1 cellular context compared by ENCODE assay signal in genomic region chr22:32808038-32808445, GRCh38.
TF ChIP-seq lines count a peak whose summit lies in the region.

No MANE protein-coding gene starts in this region.

TF ChIP-seq in HepG2, 621 proteins besides CTCF, POLR2A, EP300 and RAD21 (continues in another document):
- no peak for TF ChIP-seq MTERF4 (CRISPR knock-in tag; IDR thresholded peaks at IDR 0.05)
- TF ChIP-seq SNAPC4 (CRISPR knock-in tag; IDR thresholded peaks at IDR 0.05), result no peak
- TF ChIP-seq ZNF619 (CRISPR knock-in tag; IDR thresholded peaks at IDR 0.05), result no peak
- no peak for TF ChIP-seq ZNF720 (CRISPR knock-in tag; IDR thresholded peaks at IDR 0.05)
- TF ChIP-seq ELK4 (CRISPR knock-in tag; IDR thresholded peaks at IDR 0.05; ENCODE audit: borderline replicate concordance), result no peak
- 0 out of 2 replicates have a peak, but pooled peaks have one; percentile 9 for TF ChIP-seq SMC3 (IDR thresholded peaks at IDR 0.05; ENCODE audit: low read length)
- no peak for TF ChIP-seq ZNF710 (CRISPR knock-in tag; IDR thresholded peaks at IDR 0.05; ENCODE audit: borderline replicate concordance)
- TF ChIP-seq ETV6 (CRISPR knock-in tag; conservative IDR thresholded peaks at IDR 0.05), result no peak
- no peak for TF ChIP-seq GABPB1 (CRISPR knock-in tag; IDR thresholded peaks at IDR 0.05)
- no peak for TF ChIP-seq CC2D1A (CRISPR knock-in tag; IDR thresholded peaks at IDR 0.05)
- no peak for TF ChIP-seq NFE2L1 (CRISPR knock-in tag; IDR thresholded peaks at IDR 0.05; ENCODE audit: borderline replicate concordance)
- TF ChIP-seq UBTF (CRISPR knock-in tag; IDR thresholded peaks at IDR 0.05), result no peak
- no peak for TF ChIP-seq FOSL1 (CRISPR knock-in tag; IDR thresholded peaks at IDR 0.05; ENCODE audit: borderline replicate concordance)
- TF ChIP-seq AGO1 (IDR thresholded peaks at IDR 0.05; ENCODE audit: low read depth, low read length, poor library complexity, severe bottlenecking), result no peak
- TF ChIP-seq POLR2AphosphoS2 (IDR thresholded peaks at IDR 0.05; ENCODE audit: low read depth, low read length), result no peak
- TF ChIP-seq SNAPC5 (CRISPR knock-in tag; IDR thresholded peaks at IDR 0.05; ENCODE audit: borderline replicate concordance), result no peak
- TF ChIP-seq ATF7-NPFF (CRISPR knock-in tag; IDR thresholded peaks at IDR 0.05; ENCODE audit: low read depth), result no peak
- TF ChIP-seq SMARCC2 (IDR thresholded peaks at IDR 0.05), result no peak
- peak; percentile 44 for TF ChIP-seq ASH2L (IDR thresholded peaks at IDR 0.05; ENCODE audit: insufficient read length, low read depth, low read length)
- no peak for TF ChIP-seq U2AF1 (optimal IDR thresholded peaks at IDR 0.05; ENCODE audit: low read depth, low read length)
- no peak for TF ChIP-seq MTF1 (CRISPR knock-in tag; IDR thresholded peaks at IDR 0.05)
- TF ChIP-seq ZNF589 (CRISPR knock-in tag; conservative IDR thresholded peaks at IDR 0.05), result no peak
- no peak for TF ChIP-seq SALL2 (CRISPR knock-in tag; IDR thresholded peaks at IDR 0.05)
- TF ChIP-seq NR2F1 (CRISPR knock-in tag; IDR thresholded peaks at IDR 0.05), result peak; percentile 75 to 86; a peak in 3 of 4 replicates
- TF ChIP-seq ZNF138 (CRISPR knock-in tag; IDR thresholded peaks at IDR 0.05; ENCODE audit: low read depth), result no peak
- TF ChIP-seq CENPT (CRISPR knock-in tag; IDR thresholded peaks at IDR 0.05; ENCODE audit: low read depth), result no peak
- no peak for TF ChIP-seq REL (CRISPR knock-in tag; conservative IDR thresholded peaks at IDR 0.05)
- no peak; the same call in 1 of the 2 replicates for TF ChIP-seq ZNF441 (CRISPR knock-in tag; IDR thresholded peaks at IDR 0.05; ENCODE audit: borderline replicate concordance)
- no peak for TF ChIP-seq ZBTB37 (CRISPR knock-in tag; IDR thresholded peaks at IDR 0.05)
- no peak for TF ChIP-seq MTF2 (CRISPR knock-in tag; IDR thresholded peaks at IDR 0.05; ENCODE audit: borderline replicate concordance)
- TF ChIP-seq PAWR (CRISPR knock-in tag; IDR thresholded peaks at IDR 0.05; ENCODE audit: borderline replicate concordance), result no peak
- TF ChIP-seq THRA (CRISPR knock-in tag; IDR thresholded peaks at IDR 0.05; ENCODE audit: borderline replicate concordance), result no peak
- TF ChIP-seq ZBTB14 (CRISPR knock-in tag; IDR thresholded peaks at IDR 0.05), result no peak
- peak; percentile 62 for TF ChIP-seq RXRB (CRISPR knock-in tag; IDR thresholded peaks at IDR 0.05; ENCODE audit: borderline replicate concordance)
- TF ChIP-seq ZNF724P (CRISPR knock-in tag; IDR thresholded peaks at IDR 0.05; ENCODE audit: borderline replicate concordance), result no peak
- no peak for TF ChIP-seq BRD4 (CRISPR knock-in tag; IDR thresholded peaks at IDR 0.05)
- TF ChIP-seq FOXO1 (CRISPR knock-in tag; IDR thresholded peaks at IDR 0.05), result peak; percentile 69; the same call in 1 of the 2 replicates
- no peak for TF ChIP-seq ZSCAN29 (CRISPR knock-in tag; conservative IDR thresholded peaks at IDR 0.05)
- TF ChIP-seq ZNF207 (IDR thresholded peaks at IDR 0.05; ENCODE audit: borderline replicate concordance), result no peak
- TF ChIP-seq HDAC1 (CRISPR knock-in tag; IDR thresholded peaks at IDR 0.05), result peak; percentile 53
- TF ChIP-seq KMT2A (CRISPR knock-in tag; IDR thresholded peaks at IDR 0.05), result no peak
- TF ChIP-seq SOX13 (IDR thresholded peaks at IDR 0.05), result no peak
- peak in 1 of 2 experiments; percentile 54; a peak in 1 of 4 replicates for TF ChIP-seq SOX13 (CRISPR knock-in tag; conservative IDR thresholded peaks at IDR 0.05 in 1 of 2, IDR thresholded peaks at IDR 0.05 in 1 of 2)
- no peak for TF ChIP-seq PBX3 (CRISPR knock-in tag; IDR thresholded peaks at IDR 0.05; ENCODE audit: borderline replicate concordance)
- no peak for TF ChIP-seq SAFB2 (CRISPR knock-in tag; IDR thresholded peaks at IDR 0.05; ENCODE audit: borderline replicate concordance, low read depth)
- TF ChIP-seq HNRNPUL1 (IDR thresholded peaks at IDR 0.05; ENCODE audit: low read depth, low read length), result no peak
- TF ChIP-seq ZKSCAN1 (IDR thresholded peaks at IDR 0.05; ENCODE audit: low read length), result no peak
- no peak for TF ChIP-seq CAMTA2 (CRISPR knock-in tag; IDR thresholded peaks at IDR 0.05; ENCODE audit: borderline replicate concordance)
- TF ChIP-seq MXD4 (CRISPR knock-in tag; IDR thresholded peaks at IDR 0.05), result no peak
- TF ChIP-seq FIP1L1 (IDR thresholded peaks at IDR 0.05; ENCODE audit: borderline replicate concordance, insufficient read depth, low read depth, low read length), result no peak
- TF ChIP-seq ARNTL (CRISPR knock-in tag; IDR thresholded peaks at IDR 0.05), result no peak
- peak; percentile 26; the same call in 1 of the 2 replicates for TF ChIP-seq KAT8 (CRISPR knock-in tag; IDR thresholded peaks at IDR 0.05)
- no peak for TF ChIP-seq PHF8 (CRISPR knock-in tag; IDR thresholded peaks at IDR 0.05)
- no peak for TF ChIP-seq TBL1XR1 (IDR thresholded peaks at IDR 0.05; ENCODE audit: borderline replicate concordance, low read length, partially characterized antibody)
- no peak for TF ChIP-seq BORCS8-MEF2B (CRISPR knock-in tag; IDR thresholded peaks at IDR 0.05)
- TF ChIP-seq KLF16 (CRISPR knock-in tag; IDR thresholded peaks at IDR 0.05), result no peak
- no peak for TF ChIP-seq ZNF775 (CRISPR knock-in tag; IDR thresholded peaks at IDR 0.05; ENCODE audit: borderline replicate concordance)
